In genomic region chr13:95288899-95289500, GRCh38 we compare ENCODE assay signal across 25 cellular contexts. TPM values are rescaled to one million over a fixed set of nuclear protein-coding genes. Genes with fewer than 3 reads are reported as not detected.
DNase-seq lines count a peak whose midpoint lies in the region; ATAC-seq, FAIRE-seq and TF ChIP-seq lines count a peak whose summit lies in the region.
"Had no signal": no experiment of that assay in that cellular context is flagged by ENCODE, and none has a peak within 500 bp of the region (broad histone marks: within the 10 kb centered on the region; RNA-seq: fewer than 3 reads in every experiment).

No MANE protein-coding gene starts in this region.

- peaks cover 0 to 6% (median 0%) of the 10 kb centered on the region in 3 donors for H3K4me1 ChIP-seq in pancreas
- H3K4me1 ChIP-seq: Peyer's patch, suprapubic skin had no signal

- H3K4me3 ChIP-seq in epithelial cell of esophagus (ENCODE audit: low read length) (no peak overlapping the region), pancreas (no peak overlapping the region)
- H3K4me3 ChIP-seq: MG63, Peyer's patch, psoas muscle, SK-N-MC, spleen, suprapubic skin had no signal

- no peaks in the 10 kb centered on the region for H3K36me3 ChIP-seq in pancreas
- H3K36me3 ChIP-seq: Peyer's patch, spleen, suprapubic skin had no signal

- intact Hi-C loops in pancreas (cut with DNase I): no loop called here

- H3K9me3 ChIP-seq in pancreas: no peaks in the 10 kb centered on the region
- H3K9me3 ChIP-seq: MG63, Peyer's patch, psoas muscle, spleen, suprapubic skin had no signal

- no peak for TF ChIP-seq CTCF in epithelial cell of esophagus (IDR thresholded peaks at IDR 0.05; ENCODE audit: insufficient read depth, low read depth, low read length, missing control alignments)
- no peak for TF ChIP-seq CTCF in pancreas (IDR thresholded peaks at IDR 0.05)

- WGBS in pancreas, 2 donors: 47% methylated on average over 5 of the region's 5 CpGs

- H3K27me3 ChIP-seq in pancreas: no peaks in the 10 kb centered on the region
- H3K27me3 ChIP-seq: MG63, Peyer's patch, spleen, suprapubic skin had no signal

- FAIRE-seq in pancreas (lab: Jason Lieb, UNC): no peak

- H3K27ac ChIP-seq in pancreas: no peak overlapping the region
- H3K27ac ChIP-seq: 22Rv1, Peyer's patch, psoas muscle, SK-N-MC, spleen, suprapubic skin had no signal

- ATAC-seq in pancreas (peak; percentile 38 to 60 (median 48)), HG03439 (IDR thresholded peaks at IDR 0.05; ENCODE audit: unreplicated experiment) (no peak), HG02884 (IDR thresholded peaks at IDR 0.05; ENCODE audit: unreplicated experiment) (no peak)
- ATAC-seq: psoas muscle had no signal

- DNase-seq in DMS53 (lab: John Stamatoyannopoulos, UW) (peak; percentile 48), DMS53 treated with DMSO at 0.1 percent for 48 hours (lab: John Stamatoyannopoulos, UW; ENCODE audit: unreplicated experiment) (no peak), NOMO-1 treated with DMSO at 0.1 percent for 48 hours (lab: John Stamatoyannopoulos, UW; ENCODE audit: unreplicated experiment) (peak; percentile 87), epithelial cell of esophagus (ENCODE audit: low read depth) (peak; percentile 50), pancreas (no peak), NCI-H1436 (lab: John Stamatoyannopoulos, UW) (no peak)
- DNase-seq: activated CD4-positive, alpha-beta T cell treated with anti-CD3 and anti-CD28 coated beads, Interleukin-2, amount 10 ng/mL, durations not matched to agents 24 days and 14 days; activated CD8-positive, alpha-beta memory T cell treated with anti-CD3 and anti-CD28 coated beads, Interleukin-2, amount 50 U/mL, for 48 hours; activated gamma-delta T cell; amniotic stem cell; central memory CD4-positive, alpha-beta T cell; DMS 273 treated with DMSO at 0.1 percent for 48 hours; head of caudate nucleus; immature natural killer cell; MG63; NCI-H2029; NCI-H446 treated with DMSO at 0.1 percent for 48 hours; Peyer's patch; psoas muscle; spleen had no signal

RNA-seq across cellular contexts. Expression of gene ABCC4, which starts 12.3 kb away (rescaled TPM):
- 1 to 10 TPM; 3.4 to 8.7 (median 4.7) TPM for total RNA-seq in pancreas
- polyA plus RNA-seq in pancreas: 1 to 10 TPM in 1 of 2 donors, under 1 TPM in 1; 0.80 to 1.6 TPM

Comparison
In these comparisons a context has a peak if more than half of its experiments do, and no peak if none do; other contexts are left out.
1. DNase-seq: peak in DMS53 (single experiment), NOMO-1 treated with DMSO at 0.1 percent for 48 hours (single experiment) and epithelial cell of esophagus (single experiment); none in DMS53 treated with DMSO at 0.1 percent for 48 hours (single experiment), pancreas (0 of 6) and NCI-H1436 (single experiment).
2. ATAC-seq: peak in pancreas (4 of 4); none in HG03439 (single experiment) and HG02884 (single experiment).